ENCODE assay signal across 32 cellular contexts in the genomic region with DNA sequence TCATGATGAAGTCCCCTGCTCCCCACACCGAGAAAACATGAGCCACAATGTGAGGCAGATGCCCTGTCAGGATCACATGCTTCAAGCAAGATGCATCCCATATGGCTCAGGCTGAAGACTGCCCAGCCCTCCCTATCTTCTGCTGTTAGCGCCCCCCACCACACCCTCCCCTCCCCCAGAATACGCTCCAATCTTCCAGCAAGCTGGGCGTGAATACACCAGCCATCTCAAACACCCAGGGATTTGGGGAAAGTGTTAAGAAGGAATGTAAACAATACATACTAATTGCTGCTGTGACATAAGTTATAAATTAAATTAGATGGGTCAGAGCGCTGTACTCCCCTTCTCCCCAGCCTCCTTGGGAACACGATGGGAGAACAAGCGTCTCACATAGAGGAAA. TPM values are rescaled to one million over a fixed set of nuclear protein-coding genes. Genes with fewer than 3 reads are reported as not detected.
"Had no signal": no experiment of that assay in that cellular context is flagged by ENCODE, and none has a peak within 500 bp of the region (broad histone marks: within the 10 kb centered on the region; RNA-seq: fewer than 3 reads in every experiment).

No MANE protein-coding gene starts in this region.

- H3K4me1 Mint-ChIP-seq: immature natural killer cell; mesothelial cell of epicardium; naive thymus-derived CD4-positive, alpha-beta T cell; nephron; stimulated activated effector memory CD8-positive, alpha-beta T cell treated with anti-CD3 and anti-CD28 coated beads, Interleukin-12 subunit alpha, Interleukin-12 subunit beta, amount 100 ng/mL, for 72 hours had no signal

- H3K4me3 ChIP-seq: colonic mucosa, lower lobe of right lung, prostate gland, right atrium auricular region, smooth muscle cell, stomach, testis, tibial artery had no signal

- H3K36me3 ChIP-seq: colonic mucosa, lower lobe of right lung, prostate gland, right atrium auricular region, stomach, tibial artery had no signal

- DNase-seq: colonic mucosa; effector CD8-positive, alpha-beta T cell; endodermal cell; foreskin keratinocyte; hypothalamus; immature natural killer cell; islet precursor cell; kidney glomerular epithelial cell; left colon; left ventricle myocardium superior; lower lobe of right lung; naive thymus-derived CD4-positive, alpha-beta T cell; nucleus accumbens; stimulated activated CD4-positive, alpha-beta T cell treated with anti-CD3 and anti-CD28 coated beads, Interleukin-12 subunit alpha, Interleukin-12 subunit beta, amount 100 ng/mL, for 4 hours; stimulated activated CD4-positive, alpha-beta T cell treated with anti-CD3 and anti-CD28 coated beads, Interleukin-1b, Interleukin-23, amount 100 ng/mL, for 48 hours; stimulated activated CD4-positive, alpha-beta T cell treated with anti-CD3 and anti-CD28 coated beads, Interleukin-4, amount 100 ng/mL, for 1 hour; stimulated activated naive CD4-positive, alpha-beta T cell treated with Interleukin-2 at 50 U/mL for 16 hours; stomach; testis; tibial artery had no signal

- ATAC-seq: esophagus mucosa; foreskin keratinocyte; left colon; left ventricle myocardium superior; lower lobe of right lung; naive thymus-derived CD4-positive, alpha-beta T cell; sciatic nerve; stimulated activated effector memory CD8-positive, alpha-beta T cell treated with anti-CD3 and anti-CD28 coated beads, Interleukin-12 subunit alpha, Interleukin-12 subunit beta, amount 100 ng/mL, for 72 hours had no signal

- H3K27ac Mint-ChIP-seq: dendritic cell treated with granulocyte-macrophage colony-stimulating factor and Interleukin-4, amounts not matched to agents 40 ng/mL and 50 ng/mL, for 4 days; endodermal cell; immature natural killer cell; mesothelial cell of epicardium; naive thymus-derived CD4-positive, alpha-beta T cell; nephron; stimulated activated effector memory CD8-positive, alpha-beta T cell treated with anti-CD3 and anti-CD28 coated beads, Interleukin-12 subunit alpha, Interleukin-12 subunit beta, amount 100 ng/mL, for 72 hours; type B pancreatic cell had no signal

- H3K4me1 ChIP-seq: colonic mucosa, foreskin keratinocyte, lower lobe of right lung, prostate gland, right atrium auricular region, stomach, testis, tibial artery had no signal

- H3K9me3 ChIP-seq: colonic mucosa, lower lobe of right lung, prostate gland, right atrium auricular region, stomach, testis, tibial artery had no signal

- H3K36me3 Mint-ChIP-seq: immature natural killer cell; mesothelial cell of epicardium; naive thymus-derived CD4-positive, alpha-beta T cell; stimulated activated effector memory CD8-positive, alpha-beta T cell treated with anti-CD3 and anti-CD28 coated beads, Interleukin-12 subunit alpha, Interleukin-12 subunit beta, amount 100 ng/mL, for 72 hours; type B pancreatic cell had no signal

- H3K9me3 Mint-ChIP-seq: dendritic cell treated with granulocyte-macrophage colony-stimulating factor and Interleukin-4, amounts not matched to agents 40 ng/mL and 50 ng/mL, for 4 days; endodermal cell; mesothelial cell of epicardium; naive thymus-derived CD4-positive, alpha-beta T cell; nephron; stimulated activated effector memory CD8-positive, alpha-beta T cell treated with anti-CD3 and anti-CD28 coated beads, Interleukin-12 subunit alpha, Interleukin-12 subunit beta, amount 100 ng/mL, for 72 hours; type B pancreatic cell had no signal

- H3K27me3 Mint-ChIP-seq: dendritic cell treated with granulocyte-macrophage colony-stimulating factor and Interleukin-4, amounts not matched to agents 40 ng/mL and 50 ng/mL, for 4 days had no signal

- H3K4me3 Mint-ChIP-seq: dendritic cell treated with granulocyte-macrophage colony-stimulating factor and Interleukin-4, amounts not matched to agents 40 ng/mL and 50 ng/mL, for 4 days; endodermal cell; immature natural killer cell; mesothelial cell of epicardium; naive thymus-derived CD4-positive, alpha-beta T cell; nephron; stimulated activated effector memory CD8-positive, alpha-beta T cell treated with anti-CD3 and anti-CD28 coated beads, Interleukin-12 subunit alpha, Interleukin-12 subunit beta, amount 100 ng/mL, for 72 hours; type B pancreatic cell had no signal

RNA-seq across cellular contexts. Expression of a gene that starts 55.7 kb away (rescaled TPM):
- total RNA-seq: foreskin keratinocyte, left ventricle myocardium superior, mesothelial cell of epicardium, mucosa of gallbladder, osteocyte, prostate gland, sciatic nerve, smooth muscle cell had no signal
